In genomic region chr15:92832992-92833438, GRCh38 we compare ENCODE assay signal across 2 cellular contexts.
TF ChIP-seq lines count a peak whose summit lies in the region.

No MANE protein-coding gene starts in this region.

TF ChIP-seq in SK-N-SH, 30 proteins besides CTCF, POLR2A, EP300 and RAD21 (continued from another document):
- TF ChIP-seq USF2 (IDR thresholded peaks at IDR 0.05; ENCODE audit: borderline replicate concordance, low read depth, low read length) (no peak), GATA2 (CRISPR knock-in tag; IDR thresholded peaks at IDR 0.05) (no peak), RXRA (IDR thresholded peaks at IDR 0.05; ENCODE audit: borderline replicate concordance, low read depth) (no peak), REST (IDR thresholded peaks at IDR 0.05; ENCODE audit: low read depth, low read length) (no peak), RFX5 (IDR thresholded peaks at IDR 0.05; ENCODE audit: low read length) (no peak), USF1 (IDR thresholded peaks at IDR 0.05; ENCODE audit: borderline replicate concordance, low read depth) (no peak), NRF1 (IDR thresholded peaks at IDR 0.05; ENCODE audit: low read depth, low read length) (no peak), GABPA (IDR thresholded peaks at IDR 0.05; ENCODE audit: low read depth) (no peak), TCF12 (IDR thresholded peaks at IDR 0.05) (no peak), CHD2 (IDR thresholded peaks at IDR 0.05; ENCODE audit: low read length, partially characterized antibody) (no peak)
- TF ChIP-seq, protein P1, sequence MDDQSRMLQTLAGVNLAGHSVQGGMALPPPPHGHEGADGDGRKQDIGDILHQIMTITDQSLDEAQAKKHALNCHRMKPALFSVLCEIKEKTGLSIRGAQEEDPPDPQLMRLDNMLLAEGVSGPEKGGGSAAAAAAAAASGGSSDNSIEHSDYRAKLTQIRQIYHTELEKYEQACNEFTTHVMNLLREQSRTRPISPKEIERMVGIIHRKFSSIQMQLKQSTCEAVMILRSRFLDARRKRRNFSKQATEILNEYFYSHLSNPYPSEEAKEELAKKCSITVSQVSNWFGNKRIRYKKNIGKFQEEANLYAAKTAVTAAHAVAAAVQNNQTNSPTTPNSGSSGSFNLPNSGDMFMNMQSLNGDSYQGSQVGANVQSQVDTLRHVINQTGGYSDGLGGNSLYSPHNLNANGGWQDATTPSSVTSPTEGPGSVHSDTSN (IDR thresholded peaks at IDR 0.05), result no peak
TF ChIP-seq in SK-N-SH: peak in this region for 0.

TF ChIP-seq in SK-N-SH treated with all-trans-retinoic acid at 6 μM for 48 hours, 23 proteins besides CTCF, POLR2A, EP300 and RAD21 (continued from another document):
- TF ChIP-seq POU6F1 (CRISPR knock-in tag; IDR thresholded peaks at IDR 0.05; ENCODE audit: borderline replicate concordance, low read depth) (no peak), ESRRG (CRISPR knock-in tag; IDR thresholded peaks at IDR 0.05) (no peak), SNAI2 (CRISPR knock-in tag; IDR thresholded peaks at IDR 0.05) (no peak), ZFP3 (CRISPR knock-in tag; IDR thresholded peaks at IDR 0.05) (no peak), OSR1 (CRISPR knock-in tag; IDR thresholded peaks at IDR 0.05) (no peak), ISL1 (CRISPR knock-in tag; IDR thresholded peaks at IDR 0.05) (no peak), BACH2 (CRISPR knock-in tag; IDR thresholded peaks at IDR 0.05; ENCODE audit: borderline replicate concordance) (no peak), ZNF8 (CRISPR knock-in tag; IDR thresholded peaks at IDR 0.05) (no peak)
